ENCODE assay signal across 21 cellular contexts in genomic region chr9:15967068-15967467, GRCh38.
"Had no signal": no experiment of that assay in that cellular context is flagged by ENCODE, and none has a peak within 500 bp of the region (broad histone marks: within the 10 kb centered on the region; RNA-seq: fewer than 3 reads in every experiment).

No MANE protein-coding gene starts in this region.

- H3K9me3 ChIP-seq: adrenal gland, left lung, prostate gland, right lobe of liver, stomach had no signal

- ATAC-seq: activated naive CD4-positive, alpha-beta T cell treated with anti-CD3 and anti-CD28 coated beads, Interleukin-2, amount 50 U/mL, for 72 hours; effector memory CD8-positive, alpha-beta T cell; foreskin keratinocyte; left lung; right lobe of liver; stimulated activated effector memory CD8-positive, alpha-beta T cell treated with anti-CD3 and anti-CD28 coated beads, Interleukin-12 subunit alpha, Interleukin-12 subunit beta, amount 100 ng/mL, for 72 hours had no signal

- H3K27me3 ChIP-seq: adrenal gland, foreskin keratinocyte, left lung, right lobe of liver, stomach had no signal

- H3K4me3 ChIP-seq: adrenal gland, left lung, prostate gland, right lobe of liver, smooth muscle cell, stomach had no signal

- H3K4me1 ChIP-seq: adrenal gland, foreskin keratinocyte, left lung, prostate gland, right lobe of liver, stomach had no signal

- H3K4me2 ChIP-seq: smooth muscle cell had no signal

- DNase-seq: activated CD4-positive, alpha-beta T cell treated with anti-CD3 and anti-CD28 coated beads for 1 hour; activated CD4-positive, alpha-beta T cell treated with anti-CD3 and anti-CD28 coated beads, Interleukin-2, amount 50 U/mL, for 4 hours; activated gamma-delta T cell treated with Interleukin-2 at 50 U/mL for 16 hours; adrenal gland; cerebellar nuclear complex; effector memory CD8-positive, alpha-beta T cell; foreskin keratinocyte; hippocampal formation; islet precursor cell; left lung; right lobe of liver; stimulated activated CD4-positive, alpha-beta T cell treated with anti-CD3 and anti-CD28 coated beads, Interleukin-4, amount 100 ng/mL, for 24 hours; stomach; SW 1271; T-helper 2 cell; WERI-Rb-1 had no signal

- H3K36me3 ChIP-seq: adrenal gland, left lung, prostate gland, right lobe of liver, stomach, WERI-Rb-1 had no signal

- H3K27ac ChIP-seq: adrenal gland, foreskin keratinocyte, left lung, prostate gland, right lobe of liver, stomach, WERI-Rb-1 had no signal

- FAIRE-seq: bronchial epithelial cell had no signal
